2 cellular contexts compared by ENCODE assay signal in the genomic region with DNA sequence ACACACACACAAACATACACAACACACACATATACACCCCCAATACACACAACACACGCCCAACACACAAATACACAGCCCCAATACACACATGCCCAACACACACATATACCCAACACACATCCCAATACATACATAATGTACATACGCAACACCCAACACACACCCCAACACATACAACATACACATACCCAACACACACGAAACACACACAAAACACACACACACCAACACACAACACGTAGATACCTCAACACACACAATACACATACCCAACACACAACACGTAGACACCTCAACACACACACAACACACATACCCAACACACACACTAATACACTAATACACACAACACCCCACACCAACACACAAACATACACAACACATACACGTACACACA.
TF ChIP-seq lines count a peak whose summit lies in the region.

No MANE protein-coding gene starts in this region.

TF ChIP-seq in HepG2, 621 proteins besides CTCF, POLR2A, EP300 and RAD21:
- TF ChIP-seq, protein P1, sequence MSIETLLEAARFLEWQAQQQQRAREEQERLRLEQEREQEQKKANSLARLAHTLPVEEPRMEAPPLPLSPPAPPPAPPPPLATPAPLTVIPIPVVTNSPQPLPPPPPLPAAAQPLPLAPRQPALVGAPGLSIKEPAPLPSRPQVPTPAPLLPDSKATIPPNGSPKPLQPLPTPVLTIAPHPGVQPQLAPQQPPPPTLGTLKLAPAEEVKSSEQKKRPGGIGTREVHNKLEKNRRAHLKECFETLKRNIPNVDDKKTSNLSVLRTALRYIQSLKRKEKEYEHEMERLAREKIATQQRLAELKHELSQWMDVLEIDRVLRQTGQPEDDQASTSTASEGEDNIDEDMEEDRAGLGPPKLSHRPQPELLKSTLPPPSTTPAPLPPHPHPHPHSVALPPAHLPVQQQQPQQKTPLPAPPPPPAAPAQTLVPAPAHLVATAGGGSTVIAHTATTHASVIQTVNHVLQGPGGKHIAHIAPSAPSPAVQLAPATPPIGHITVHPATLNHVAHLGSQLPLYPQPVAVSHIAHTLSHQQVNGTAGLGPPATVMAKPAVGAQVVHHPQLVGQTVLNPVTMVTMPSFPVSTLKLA (IDR thresholded peaks at IDR 0.05) = 0 out of 2 replicates have a peak, but pooled peaks have one; percentile 2
- peak; percentile 76; the same call in 1 of the 2 replicates for TF ChIP-seq ZNF207 (IDR thresholded peaks at IDR 0.05; ENCODE audit: borderline replicate concordance)
- TF ChIP-seq CREM (IDR thresholded peaks at IDR 0.05) = no peak
- no peak for TF ChIP-seq CREM (CRISPR knock-in tag; IDR thresholded peaks at IDR 0.05)
- TF ChIP-seq JUNB (CRISPR knock-in tag; IDR thresholded peaks at IDR 0.05; ENCODE audit: borderline replicate concordance) = peak; percentile 54
- TF ChIP-seq FOXP1 (IDR thresholded peaks at IDR 0.05) = peak; percentile 4; the same call in 1 of the 2 replicates
- TF ChIP-seq FOXP1 (CRISPR knock-in tag; IDR thresholded peaks at IDR 0.05) = no peak
- TF ChIP-seq RARG (CRISPR knock-in tag; IDR thresholded peaks at IDR 0.05; ENCODE audit: low read depth) = no peak
- TF ChIP-seq ZNF337 (CRISPR knock-in tag; IDR thresholded peaks at IDR 0.05; ENCODE audit: borderline replicate concordance, low read depth) = no peak
- TF ChIP-seq IKZF1 (IDR thresholded peaks at IDR 0.05) = 0 out of 2 replicates have a peak, but pooled peaks have one; percentile 34
- TF ChIP-seq ERF (CRISPR knock-in tag; IDR thresholded peaks at IDR 0.05) = no peak
- TF ChIP-seq ZNF446 (CRISPR knock-in tag; IDR thresholded peaks at IDR 0.05) = no peak
- TF ChIP-seq TCF7 (IDR thresholded peaks at IDR 0.05; ENCODE audit: low read depth) = no peak
- peak; percentile 17; the same call in 1 of the 2 replicates for TF ChIP-seq FOXA1 (IDR thresholded peaks at IDR 0.05)
- TF ChIP-seq FOXA1 (CRISPR knock-in tag; IDR thresholded peaks at IDR 0.05) = no peak

TF ChIP-seq in GM12878, 131 proteins besides CTCF, POLR2A, EP300 and RAD21:
- peak; percentile 71 for TF ChIP-seq HDGF (IDR thresholded peaks at IDR 0.05)
- no peak for TF ChIP-seq BACH1 (IDR thresholded peaks at IDR 0.05; ENCODE audit: borderline replicate concordance)
- 0 out of 2 replicates have a peak, but pooled peaks have one; percentile 35 for TF ChIP-seq FOXK2 (IDR thresholded peaks at IDR 0.05)
